In genomic region chr1:57770772-57771171, GRCh38 we compare ENCODE assay signal across 10 cellular contexts.
DNase-seq lines count a peak whose midpoint lies in the region; ATAC-seq and TF ChIP-seq lines count a peak whose summit lies in the region.
"Had no signal": no experiment of that assay in that cellular context is flagged by ENCODE, and none has a peak within 500 bp of the region (broad histone marks: within the 10 kb centered on the region; RNA-seq: fewer than 3 reads in every experiment).

No MANE protein-coding gene starts in this region.

- H3K27me3 ChIP-seq in CD4-positive, alpha-beta T cell (ENCODE audit: control insufficient read depth, insufficient read depth, low read length): no peaks in the 10 kb centered on the region
- no peaks in the 10 kb centered on the region for H3K27me3 ChIP-seq in foreskin keratinocyte
- no peaks in the 10 kb centered on the region for H3K27me3 ChIP-seq in effector memory CD4-positive, alpha-beta T cell (replicated peaks; ENCODE audit: control insufficient read depth, insufficient read depth, low read length, poor library complexity, severe bottlenecking)
- no peaks in the 10 kb centered on the region for H3K27me3 ChIP-seq in neuronal stem cell (ENCODE audit: control insufficient read depth in 3 of 3, insufficient read depth in 3 of 3, low read depth in 1 of 3, low read length in 3 of 3)
- H3K27me3 ChIP-seq: sigmoid colon had no signal

- no peak overlapping the region for H2BK15ac ChIP-seq in neuronal stem cell (ENCODE audit: low read length)

- peaks cover 10% of the 10 kb centered on the region for H3K27me3 Mint-ChIP-seq in CD4-positive, alpha-beta T cell

- intact Hi-C loops in CD4-positive, alpha-beta T cell (cut with DNase I, micrococcal nuclease): no loop called here

- no peaks in the 10 kb centered on the region for H3K79me1 ChIP-seq in neuronal stem cell (ENCODE audit: low read depth, low read length)

- no peak overlapping the region for H3K4me3 ChIP-seq in effector memory CD4-positive, alpha-beta T cell (ENCODE audit: insufficient read depth, low read depth, low read length, poor library complexity, severe bottlenecking)
- no peak overlapping the region for H3K4me3 ChIP-seq in neuronal stem cell (ENCODE audit: low read length in 2 of 2)
- H3K4me3 ChIP-seq: sigmoid colon had no signal

- H3K9ac ChIP-seq in neuronal stem cell (ENCODE audit: low read depth, low read length, poor library complexity): no peak overlapping the region

- H3K4me3 Mint-ChIP-seq in CD4-positive, alpha-beta T cell: no peak overlapping the region

- no peaks in the 10 kb centered on the region for H3K4me1 ChIP-seq in foreskin keratinocyte
- H3K4me1 ChIP-seq in effector memory CD4-positive, alpha-beta T cell (ENCODE audit: control insufficient read depth, insufficient read depth, low read length, poor library complexity, severe bottlenecking): no peaks in the 10 kb centered on the region
- no peaks in the 10 kb centered on the region for H3K4me1 ChIP-seq in neuronal stem cell (ENCODE audit: control insufficient read depth in 2 of 2, insufficient read depth in 1 of 2, low read depth in 1 of 2, low read length in 2 of 2)
- H3K4me1 ChIP-seq: sigmoid colon had no signal

- H3K9me3 Mint-ChIP-seq in CD4-positive, alpha-beta T cell: no peaks in the 10 kb centered on the region

- H4K91ac ChIP-seq in neuronal stem cell (ENCODE audit: low read depth, low read length, poor library complexity): no peak overlapping the region

- CTCF ChIA-PET in CD4-positive, alpha-beta T cell (lab: Charles Lee): no interaction called here

- no peak overlapping the region for H3K4ac ChIP-seq in neuronal stem cell (ENCODE audit: low read length)

- no peak overlapping the region for H3K23ac ChIP-seq in neuronal stem cell (ENCODE audit: low read depth, low read length, poor library complexity)

- H3K14ac ChIP-seq in neuronal stem cell (ENCODE audit: low read length): no peak overlapping the region

- no peak overlapping the region for H3K4me2 ChIP-seq in neuronal stem cell (ENCODE audit: insufficient read depth, low read length, poor library complexity, severe bottlenecking)

- no peak overlapping the region for H3K27ac ChIP-seq in CD4-positive, alpha-beta T cell (ENCODE audit: low read depth, low read length)
- H3K27ac ChIP-seq in foreskin keratinocyte (no peak overlapping the region), neuronal stem cell (replicated peaks; ENCODE audit: low read length) (no peak overlapping the region)
- H3K27ac ChIP-seq in effector memory CD4-positive, alpha-beta T cell (ENCODE audit: insufficient read depth, low read length, poor library complexity, severe bottlenecking): no peak overlapping the region
- H3K27ac ChIP-seq: sigmoid colon had no signal

- no peaks in the 10 kb centered on the region for H3K36me3 ChIP-seq in effector memory CD4-positive, alpha-beta T cell (ENCODE audit: control insufficient read depth, insufficient read depth, low read length)
- H3K36me3 ChIP-seq in neuronal stem cell (replicated peaks in 1 of 2; ENCODE audit: control insufficient read depth in 2 of 2, insufficient read depth in 2 of 2, low read length in 2 of 2): no peaks in the 10 kb centered on the region
- H3K36me3 ChIP-seq: sigmoid colon had no signal

- POLR2A ChIA-PET in CD4-positive, alpha-beta T cell (lab: Charles Lee): no interaction called here

- TF ChIP-seq CTCF in CD4-positive, alpha-beta T cell (IDR thresholded peaks at IDR 0.05): peak; percentile 10
- TF ChIP-seq CTCF in foreskin keratinocyte (conservative IDR thresholded peaks at IDR 0.05): peak; percentile 44

- no peak for DNase-seq in CD4-positive, alpha-beta T cell
- DNase-seq in NCI-H82 treated with DMSO at 0.1 percent for 48 hours (lab: John Stamatoyannopoulos, UW; ENCODE audit: unreplicated experiment) (peak; percentile 99), foreskin keratinocyte (no peak), hypothalamus (lab: John Stamatoyannopoulos, UW) (no peak), neuronal stem cell (ENCODE audit: low spot score) (no peak)
- DNase-seq in effector memory CD4-positive, alpha-beta T cell: no peak
- DNase-seq: activated naive CD4-positive, alpha-beta T cell; sigmoid colon had no signal

- WGBS in neuronal stem cell (ENCODE audit: extremely low coverage in 2 of 2, insufficient read length in 2 of 2, insufficient replicate concordance in 1 of 2), 2 donors: no CpG with 5 or more reads among the region's 4 CpGs

- H3K9me3 ChIP-seq in CD4-positive, alpha-beta T cell (ENCODE audit: control insufficient read depth, low read length): no peaks in the 10 kb centered on the region
- no peaks in the 10 kb centered on the region for H3K9me3 ChIP-seq in effector memory CD4-positive, alpha-beta T cell (ENCODE audit: control insufficient read depth, low read length)
- H3K9me3 ChIP-seq in neuronal stem cell (replicated peaks in 1 of 2; ENCODE audit: control insufficient read depth in 2 of 2, insufficient read depth in 1 of 2, low read depth in 1 of 2, low read length in 2 of 2): no peaks in the 10 kb centered on the region
- H3K9me3 ChIP-seq: sigmoid colon had no signal

- no peak for ATAC-seq in CD4-positive, alpha-beta T cell (ENCODE audit: poor library complexity)
- ATAC-seq in GM21390 (IDR thresholded peaks at IDR 0.05; ENCODE audit: unreplicated experiment) (peak; percentile 70), foreskin keratinocyte (peak; percentile 78), GM19328 (IDR thresholded peaks at IDR 0.05; ENCODE audit: unreplicated experiment) (no peak)

- no peak overlapping the region for H3K27ac Mint-ChIP-seq in CD4-positive, alpha-beta T cell

- H3K18ac ChIP-seq in neuronal stem cell (ENCODE audit: low read length): no peak overlapping the region

- no peak overlapping the region for H2BK12ac ChIP-seq in neuronal stem cell (ENCODE audit: low read length)

- no peak overlapping the region for H2BK5ac ChIP-seq in neuronal stem cell (ENCODE audit: low read length)

- no peak overlapping the region for H4K8ac ChIP-seq in neuronal stem cell (ENCODE audit: low read depth, low read length)

- no peaks in the 10 kb centered on the region for H3K36me3 Mint-ChIP-seq in CD4-positive, alpha-beta T cell (ENCODE audit: low read depth)

- no peak overlapping the region for H2AK5ac ChIP-seq in neuronal stem cell (ENCODE audit: low read depth, low read length)

- H3K4me1 Mint-ChIP-seq in CD4-positive, alpha-beta T cell (ENCODE audit: low read depth): no peaks in the 10 kb centered on the region

- no peak overlapping the region for H2BK120ac ChIP-seq in neuronal stem cell (ENCODE audit: low read depth, low read length)

- H2AFZ ChIP-seq in neuronal stem cell (ENCODE audit: low read length): no peak overlapping the region

Comparison
In these comparisons a context has a peak if more than half of its experiments do, and no peak if none do; other contexts are left out.
1. ATAC-seq: peak in GM21390 (single experiment) and foreskin keratinocyte (single experiment); none in CD4-positive, alpha-beta T cell (single experiment) and GM19328 (single experiment).